Comparison of ENCODE assay signal across 28 cellular contexts in genomic region chr15:84104853-84105252, GRCh38.
"Had no signal": no experiment of that assay in that cellular context is flagged by ENCODE, and none has a peak within 500 bp of the region (broad histone marks: within the 10 kb centered on the region; RNA-seq: fewer than 3 reads in every experiment).

No MANE protein-coding gene starts in this region.

- H3K4me3 Mint-ChIP-seq: stimulated activated effector memory CD8-positive, alpha-beta T cell treated with anti-CD3 and anti-CD28 coated beads, Interleukin-12 subunit alpha, Interleukin-12 subunit beta, amount 100 ng/mL, for 72 hours; stimulated activated memory B cell treated with anti-CD40 and anti-IgM and Interleukin-4, amounts not matched to agents 10 μg/mL and 1 μg/mL and 100 μg/mL, for 72 hours; stimulated activated naive B cell treated with anti-CD40 and anti-IgM and Interleukin-4, amounts not matched to agents 10 μg/mL and 1 μg/mL and 100 μg/mL, for 72 hours; stimulated activated naive CD8-positive, alpha-beta T cell treated with anti-CD3 and anti-CD28 coated beads, Interleukin-15, amount 100 ng/mL, for 72 hours; stimulated activated naive CD8-positive, alpha-beta T cell treated with anti-CD3 and anti-CD28 coated beads, Interleukin-15, Interleukin-2, amounts not matched to agents 100 ng/mL and 50 ng/mL, for 24 hours; type B pancreatic cell had no signal

- H3K9me3 ChIP-seq: stomach, suprapubic skin, testis, thoracic aorta, thyroid gland, tibial artery, tibial nerve, transverse colon, upper lobe of left lung, upper lobe of right lung, uterus, vagina had no signal

- H3K9me3 Mint-ChIP-seq: stimulated activated effector memory CD8-positive, alpha-beta T cell treated with anti-CD3 and anti-CD28 coated beads, Interleukin-12 subunit alpha, Interleukin-12 subunit beta, amount 100 ng/mL, for 72 hours; stimulated activated memory B cell treated with anti-CD40 and anti-IgM and Interleukin-4, amounts not matched to agents 10 μg/mL and 1 μg/mL and 100 μg/mL, for 72 hours; stimulated activated naive B cell treated with anti-CD40 and anti-IgM and Interleukin-4, amounts not matched to agents 10 μg/mL and 1 μg/mL and 100 μg/mL, for 72 hours; stimulated activated naive CD8-positive, alpha-beta T cell treated with anti-CD3 and anti-CD28 coated beads, Interleukin-15, amount 100 ng/mL, for 72 hours; stimulated activated naive CD8-positive, alpha-beta T cell treated with anti-CD3 and anti-CD28 coated beads, Interleukin-15, Interleukin-2, amounts not matched to agents 100 ng/mL and 50 ng/mL, for 24 hours; type B pancreatic cell had no signal

- H3K36me3 ChIP-seq: stomach, suprapubic skin, thoracic aorta, thyroid gland, tibial artery, tibial nerve, transverse colon, upper lobe of left lung, upper lobe of right lung, uterus, vagina had no signal

- DNase-seq: stimulated activated CD4-positive, alpha-beta T cell treated with anti-CD3 and anti-CD28 coated beads, Interleukin-2, amount 100 ng/mL, for 48 hours; stimulated activated CD4-positive, alpha-beta T cell treated with anti-CD3 and anti-CD28 coated beads, Interleukin-4, amount 100 ng/mL, for 1 hour; stimulated activated CD4-positive, alpha-beta T cell treated with anti-CD3 and anti-CD28 coated beads, Interleukin-4, amount 100 ng/mL, for 24 hours; stimulated activated CD4-positive, alpha-beta T cell treated with anti-CD3 and anti-CD28 coated beads, Interleukin-4, amount 100 ng/mL, for 4 hours; stimulated activated CD8-positive, alpha-beta memory T cell treated with anti-CD3 and anti-CD28 coated beads, Interleukin-4, amount 100 ng/mL, for 48 hours; stimulated activated naive B cell treated with anti-CD40 and anti-IgM and Interleukin-4, amounts not matched to agents 10 μg/mL and 1 μg/mL and 100 μg/mL, for 72 hours; stimulated activated naive CD4-positive, alpha-beta T cell; stimulated activated naive CD4-positive, alpha-beta T cell treated with Interleukin-2 at 50 U/mL for 16 hours; stimulated activated naive CD8-positive, alpha-beta T cell treated with anti-CD3 and anti-CD28 coated beads, Interleukin-15, amount 100 ng/mL, for 72 hours; stimulated activated naive CD8-positive, alpha-beta T cell treated with anti-CD3 and anti-CD28 coated beads, Interleukin-15, Interleukin-2, amounts not matched to agents 100 U/mL and 50 U/mL, for 24 hours; stomach; substantia nigra; testis; thyroid gland; tibial artery; transverse colon; trophoblast cell; upper lobe of left lung; upper lobe of right lung; uterus had no signal

- H3K4me1 Mint-ChIP-seq: stimulated activated effector memory CD8-positive, alpha-beta T cell treated with anti-CD3 and anti-CD28 coated beads, Interleukin-12 subunit alpha, Interleukin-12 subunit beta, amount 100 ng/mL, for 72 hours; stimulated activated memory B cell treated with anti-CD40 and anti-IgM and Interleukin-4, amounts not matched to agents 10 μg/mL and 1 μg/mL and 100 μg/mL, for 72 hours; stimulated activated naive B cell treated with anti-CD40 and anti-IgM and Interleukin-4, amounts not matched to agents 10 μg/mL and 1 μg/mL and 100 μg/mL, for 72 hours; stimulated activated naive CD8-positive, alpha-beta T cell treated with anti-CD3 and anti-CD28 coated beads, Interleukin-15, amount 100 ng/mL, for 72 hours had no signal

- H3K27me3 Mint-ChIP-seq: type B pancreatic cell had no signal

- H3K4me1 ChIP-seq: stomach, suprapubic skin, testis, thyroid gland, tibial artery, tibial nerve, transverse colon, upper lobe of left lung, upper lobe of right lung, uterus, vagina had no signal

- H3K27ac ChIP-seq: stomach, suprapubic skin, testis, thoracic aorta, thyroid gland, tibial artery, tibial nerve, transverse colon, upper lobe of left lung, upper lobe of right lung, uterus, vagina had no signal

- H3K36me3 Mint-ChIP-seq: stimulated activated effector memory CD8-positive, alpha-beta T cell treated with anti-CD3 and anti-CD28 coated beads, Interleukin-12 subunit alpha, Interleukin-12 subunit beta, amount 100 ng/mL, for 72 hours; stimulated activated memory B cell treated with anti-CD40 and anti-IgM and Interleukin-4, amounts not matched to agents 10 μg/mL and 1 μg/mL and 100 μg/mL, for 72 hours; stimulated activated naive B cell treated with anti-CD40 and anti-IgM and Interleukin-4, amounts not matched to agents 10 μg/mL and 1 μg/mL and 100 μg/mL, for 72 hours; type B pancreatic cell had no signal

- H3K27ac Mint-ChIP-seq: stimulated activated effector memory CD8-positive, alpha-beta T cell treated with anti-CD3 and anti-CD28 coated beads, Interleukin-12 subunit alpha, Interleukin-12 subunit beta, amount 100 ng/mL, for 72 hours; stimulated activated memory B cell treated with anti-CD40 and anti-IgM and Interleukin-4, amounts not matched to agents 10 μg/mL and 1 μg/mL and 100 μg/mL, for 72 hours; stimulated activated naive B cell treated with anti-CD40 and anti-IgM and Interleukin-4, amounts not matched to agents 10 μg/mL and 1 μg/mL and 100 μg/mL, for 72 hours; stimulated activated naive CD8-positive, alpha-beta T cell treated with anti-CD3 and anti-CD28 coated beads, Interleukin-15, amount 100 ng/mL, for 72 hours; stimulated activated naive CD8-positive, alpha-beta T cell treated with anti-CD3 and anti-CD28 coated beads, Interleukin-15, Interleukin-2, amounts not matched to agents 100 ng/mL and 50 ng/mL, for 24 hours; type B pancreatic cell had no signal

- H3K4me3 ChIP-seq: stomach, suprapubic skin, testis, thoracic aorta, thyroid gland, tibial artery, tibial nerve, transverse colon, upper lobe of left lung, upper lobe of right lung, uterus, vagina had no signal

- ATAC-seq: stimulated activated effector memory CD8-positive, alpha-beta T cell treated with anti-CD3 and anti-CD28 coated beads, Interleukin-12 subunit alpha, Interleukin-12 subunit beta, amount 100 ng/mL, for 72 hours; stimulated activated memory B cell treated with anti-CD40 and anti-IgM and Interleukin-4, amounts not matched to agents 10 μg/mL and 1 μg/mL and 100 μg/mL, for 72 hours; stimulated activated naive B cell treated with anti-CD40 and anti-IgM and Interleukin-4, amounts not matched to agents 10 μg/mL and 1 μg/mL and 100 μg/mL, for 72 hours; stimulated activated naive CD8-positive, alpha-beta T cell treated with anti-CD3 and anti-CD28 coated beads, Interleukin-15, amount 100 ng/mL, for 72 hours; stimulated activated naive CD8-positive, alpha-beta T cell treated with anti-CD3 and anti-CD28 coated beads, Interleukin-15, Interleukin-2, amounts not matched to agents 100 U/mL and 50 U/mL, for 24 hours; upper lobe of right lung had no signal

- H3K27me3 ChIP-seq: stomach, testis, thyroid gland, tibial artery, tibial nerve, transverse colon, upper lobe of left lung, uterus, vagina had no signal
